In the genomic region with DNA sequence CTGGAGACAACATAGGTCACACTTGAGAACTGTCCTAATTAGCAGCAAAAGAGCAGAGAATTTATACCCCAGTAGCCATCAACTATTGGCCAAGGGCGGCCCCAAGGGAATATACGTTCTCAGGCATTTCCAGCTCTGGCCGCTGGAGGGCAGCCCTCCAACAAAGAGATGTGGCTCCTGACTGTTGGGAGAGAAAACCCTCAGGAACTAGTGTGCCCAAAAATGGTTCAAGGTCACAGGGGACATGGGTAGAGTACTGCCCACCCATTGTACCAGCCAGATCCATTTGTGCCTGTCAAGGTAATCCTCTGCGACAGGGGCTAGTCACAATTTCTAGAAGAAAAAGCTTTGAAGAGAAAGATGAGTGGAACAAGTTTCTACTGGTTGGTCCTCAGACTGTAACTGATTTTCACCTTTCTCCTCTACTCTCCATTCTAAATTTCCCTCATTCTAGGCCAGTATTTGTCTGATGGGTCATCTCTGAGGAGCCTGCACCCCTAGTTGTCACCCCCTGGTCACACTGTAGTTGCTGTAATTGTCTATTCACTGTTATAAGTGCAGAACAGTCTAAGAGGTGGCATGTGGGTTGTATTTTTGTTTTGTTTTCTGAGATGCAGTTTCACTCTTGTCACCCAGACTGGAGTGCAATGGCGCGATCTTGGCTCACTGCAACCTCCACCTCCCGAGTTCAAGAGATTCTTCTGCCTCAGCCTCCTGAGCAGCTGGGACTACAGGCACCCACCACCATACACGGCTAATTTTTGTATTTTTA, we compare ENCODE assay signal across 8 cellular contexts. TPM values are rescaled to one million over a fixed set of nuclear protein-coding genes. Genes with fewer than 3 reads are reported as not detected.
DNase-seq lines count a peak whose midpoint lies in the region; ATAC-seq and TF ChIP-seq lines count a peak whose summit lies in the region.

No MANE protein-coding gene starts in this region.

- ATAC-seq in GM21619 (IDR thresholded peaks at IDR 0.05; ENCODE audit: unreplicated experiment): peak; percentile 89

- TF ChIP-seq POLR2A in uterus (IDR thresholded peaks at IDR 0.05): no peak

- DNase-seq in DMS79 (lab: John Stamatoyannopoulos, UW): peak; percentile 0
- DNase-seq in LHCN-M2 (ENCODE audit: low read depth): peak; percentile 65
- DNase-seq in RPMI7951 (ENCODE audit: low read depth): peak; percentile 57
- DNase-seq in activated effector memory CD4-positive, alpha-beta T cell treated with Interleukin-2 at 50 U/mL for 16 hours: peak; percentile 54
- peak; percentile 69 for DNase-seq in germinal center (ENCODE audit: low spot score)
- peak; percentile 87 for DNase-seq in posterior vena cava (ENCODE audit: low spot score)
- peak; percentile 26 to 36 for DNase-seq in uterus

- intact Hi-C loops in posterior vena cava (cut with DNase I): loop anchor here in 1 of 2 donors (10.0 kb wide), 1 partner anchor 389 kb away; no protein-coding TSS in a partner anchor
- intact Hi-C loops in uterus (cut with DNase I; ENCODE audit: low total_unique reads): no loop called here

- H3K9me3 ChIP-seq in uterus: no peaks in the 10 kb centered on the region

- H3K27me3 ChIP-seq in uterus: no peaks in the 10 kb centered on the region

- no peak overlapping the region for H3K27ac ChIP-seq in uterus

- H3K36me3 ChIP-seq in uterus: no peaks in the 10 kb centered on the region

- peak; percentile 42 to 46 (median 44) for TF ChIP-seq CTCF in uterus (IDR thresholded peaks at IDR 0.05)

- no peak overlapping the region for H3K4me3 ChIP-seq in uterus

- no peaks in the 10 kb centered on the region for H3K4me1 ChIP-seq in uterus

RNA-seq across cellular contexts. Expression of gene C7orf33, which starts 14.7 kb away (rescaled TPM):
- total RNA-seq in LHCN-M2 (2014; rRNA removed): not detected in 2 replicates
- not detected for polyA plus RNA-seq in LHCN-M2 (2012)
- not detected in 2 replicates for total RNA-seq in RPMI7951 (2014; rRNA removed; shearing (Covaris generic))
- not detected for total RNA-seq in posterior vena cava
- total RNA-seq in uterus: not detected

Comparison
In these comparisons a context has a peak if more than half of its experiments do, and no peak if none do; other contexts are left out.
1. DNase-seq: peak in every context shown above with its lines; median percentile 87 in posterior vena cava; 69 in germinal center; 65 in LHCN-M2; 57 in RPMI7951; 54 in activated effector memory CD4-positive, alpha-beta T cell treated with Interleukin-2 at 50 U/mL for 16 hours; 31 in uterus; 0 in DMS79.